21 cellular contexts compared by ENCODE assay signal in genomic region chr11:118843518-118843917, GRCh38. TPM values are rescaled to one million over a fixed set of nuclear protein-coding genes. Genes with fewer than 3 reads are reported as not detected.
"Had no signal": no experiment of that assay in that cellular context is flagged by ENCODE, and none has a peak within 500 bp of the region (broad histone marks: within the 10 kb centered on the region; RNA-seq: fewer than 3 reads in every experiment).

No MANE protein-coding gene starts in this region.

- H3K27ac ChIP-seq: epithelial cell of prostate, foreskin keratinocyte, hepatocyte, suprapubic skin had no signal

- ATAC-seq: activated CD4-positive, CD25-positive, alpha-beta regulatory T cell treated with anti-CD3 and anti-CD28 coated beads, Interleukin-2, amount 50 U/mL, for 24 hours; activated CD8-positive, alpha-beta memory T cell treated with anti-CD3 and anti-CD28 coated beads, Interleukin-2, amount 10 ng/mL, durations not matched to agents 7 days and 5 days; foreskin keratinocyte; left cardiac atrium had no signal

- H3K4me1 ChIP-seq: suprapubic skin had no signal

- H3K9me3 ChIP-seq: suprapubic skin had no signal

- H3K4me3 ChIP-seq: hepatocyte, suprapubic skin had no signal

- H3K27me3 ChIP-seq: foreskin keratinocyte, hepatocyte, suprapubic skin had no signal

- H3K79me2 ChIP-seq: hepatocyte had no signal

- H3K4me2 ChIP-seq: hepatocyte had no signal

- H3K27me3 Mint-ChIP-seq: activated CD8-positive, alpha-beta memory T cell treated with anti-CD3 and anti-CD28 coated beads, Interleukin-2, amount 10 ng/mL, durations not matched to agents 7 days and 5 days; activated naive CD8-positive, alpha-beta T cell treated with anti-CD3 and anti-CD28 coated beads, Interleukin-2, amount 10 ng/mL, durations not matched to agents 7 days and 5 days had no signal

- H2AFZ ChIP-seq: hepatocyte had no signal

- H3K9me3 Mint-ChIP-seq: brain, type B pancreatic cell had no signal

- H3K36me3 ChIP-seq: suprapubic skin had no signal

- H3K36me3 Mint-ChIP-seq: brain, type B pancreatic cell had no signal

- H3K4me3 Mint-ChIP-seq: activated CD8-positive, alpha-beta memory T cell treated with anti-CD3 and anti-CD28 coated beads, Interleukin-2, amount 10 ng/mL, durations not matched to agents 7 days and 5 days; activated naive CD8-positive, alpha-beta T cell treated with anti-CD3 and anti-CD28 coated beads, Interleukin-2, amount 10 ng/mL, durations not matched to agents 7 days and 5 days; brain; nephron; type B pancreatic cell had no signal

- H3K27ac Mint-ChIP-seq: activated CD8-positive, alpha-beta memory T cell treated with anti-CD3 and anti-CD28 coated beads, Interleukin-2, amount 10 ng/mL, durations not matched to agents 7 days and 5 days; activated naive CD8-positive, alpha-beta T cell treated with anti-CD3 and anti-CD28 coated beads, Interleukin-2, amount 10 ng/mL, durations not matched to agents 7 days and 5 days; brain; nephron; type B pancreatic cell had no signal

- DNase-seq: activated CD8-positive, alpha-beta memory T cell treated with anti-CD3 and anti-CD28 coated beads, Interleukin-2, amount 10 ng/mL, durations not matched to agents 7 days and 5 days; activated effector memory CD4-positive, alpha-beta T cell treated with Interleukin-2 at 50 U/mL for 16 hours; activated naive CD8-positive, alpha-beta T cell treated with anti-CD3 and anti-CD28 coated beads, Interleukin-2, amount 10 ng/mL, durations not matched to agents 7 days and 5 days; activated T-cell treated with anti-CD3 and anti-CD28 coated beads, Interleukin-2, amount 50 U/mL, for 1 hour; caudate nucleus; left cardiac atrium; mesenchymal stem cell; retina; stimulated activated CD4-positive, alpha-beta T cell treated with anti-CD3 and anti-CD28 coated beads, Interleukin-1b, Interleukin-23, amount 100 ng/mL, for 48 hours; stimulated activated naive CD4-positive, alpha-beta T cell treated with Interleukin-2 at 50 U/mL for 16 hours had no signal

- H3K4me1 Mint-ChIP-seq: brain, nephron had no signal

RNA-seq across cellular contexts. Expression of gene CXCR5, which starts 40.2 kb away (rescaled TPM):
- total RNA-seq: dermis microvascular lymphatic vessel endothelial cell, fibroblast of lung, foreskin keratinocyte, hepatocyte, left cardiac atrium, lower leg skin, suprapubic skin had no signal
- polyA plus RNA-seq: fibroblast of lung, foreskin keratinocyte had no signal
